Comparison of ENCODE assay signal across 8 cellular contexts in the genomic region with DNA sequence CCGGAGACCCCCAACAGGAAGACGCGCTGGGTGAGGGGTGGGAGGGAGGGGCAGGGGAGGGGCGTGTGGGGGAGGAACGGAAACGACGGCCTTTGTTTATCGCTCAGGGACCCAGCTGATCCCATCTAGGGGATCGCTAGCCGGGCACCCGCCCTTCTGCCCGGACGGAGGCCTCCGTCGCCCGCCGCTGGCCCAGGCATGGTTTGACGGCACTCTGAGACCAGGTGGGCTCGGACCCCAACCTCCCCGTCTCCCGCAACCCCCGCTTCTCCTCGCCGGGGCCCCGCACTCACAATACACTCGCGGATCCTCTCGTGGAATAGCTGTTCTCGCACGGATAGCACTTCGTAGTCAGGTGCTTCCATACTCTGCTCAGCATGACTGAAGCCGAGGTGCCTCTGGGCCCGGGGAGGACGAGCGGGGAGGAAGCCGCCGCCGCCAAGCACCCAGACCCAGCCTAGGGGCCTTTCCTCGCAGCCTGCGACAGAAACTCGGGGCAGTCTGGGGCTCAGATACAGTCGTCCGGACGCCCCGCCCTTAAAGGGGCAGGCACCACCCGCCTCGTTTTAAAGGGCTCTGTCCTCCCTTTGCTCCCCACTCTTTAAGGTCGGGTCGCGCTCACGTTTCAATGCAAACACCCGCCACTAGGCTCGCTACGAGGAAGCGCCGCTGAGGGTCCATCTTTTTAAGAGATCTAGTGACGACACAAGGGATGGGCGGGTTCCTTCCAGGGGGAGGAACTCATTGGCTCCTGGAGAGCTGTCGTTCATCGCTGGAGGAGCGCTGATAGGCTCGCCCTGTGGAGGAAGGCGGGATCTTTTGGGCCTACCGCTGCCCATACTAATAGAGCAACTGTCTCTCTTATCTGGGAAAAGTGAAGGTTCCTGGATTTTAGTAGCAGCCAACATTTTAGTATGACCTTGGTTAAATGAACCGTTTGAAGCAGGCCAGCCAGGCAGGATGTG. TPM values are rescaled to one million over a fixed set of nuclear protein-coding genes. Genes with fewer than 3 reads are reported as not detected.
DNase-seq lines count a peak whose midpoint lies in the region; ATAC-seq and TF ChIP-seq lines count a peak whose summit lies in the region.

Gene LMBR1L (minus strand): TSS at position 657 of the 965 bp plus-strand sequence. CDS start 292 bp downstream, at position 365.

- peak within 1 kb of the TSS; percentile 91 to 99 (median 98) for H3K4me3 Mint-ChIP-seq in CD4-positive, alpha-beta memory T cell
- H3K4me3 Mint-ChIP-seq in activated CD4-positive, alpha-beta memory T cell treated with anti-CD3 and anti-CD28 coated beads for 36 hours: peak within 1 kb of the TSS; percentile 95

- H3K9me3 ChIP-seq in CD4-positive, alpha-beta memory T cell (ENCODE audit: control insufficient read depth in 1 of 2, low read length in 2 of 2): no peaks in the 10 kb centered on the region
- no peaks in the 10 kb centered on the region for H3K9me3 ChIP-seq in liver (ENCODE audit: control insufficient read depth in 4 of 4, low read length in 3 of 4)

- H3K4me1 Mint-ChIP-seq in CD4-positive, alpha-beta memory T cell: peaks cover 25 to 48% (median 35%) of the 10 kb centered on the region in 4 donors
- peaks cover 24% of the 10 kb centered on the region for H3K4me1 Mint-ChIP-seq in activated CD4-positive, alpha-beta memory T cell treated with anti-CD3 and anti-CD28 coated beads for 36 hours (ENCODE audit: low read depth)

- ATAC-seq in GM19438 (IDR thresholded peaks at IDR 0.05; ENCODE audit: low read depth, unreplicated experiment) (peak; percentile 99), HG03575 (IDR thresholded peaks at IDR 0.05; ENCODE audit: extremely low read depth, insufficient number of reproducible peaks, low FRiP score, unreplicated experiment) (peak; percentile 86)

- peak within 1 kb of the TSS; percentile 94 to 99 (median 98) for H3K27ac Mint-ChIP-seq in CD4-positive, alpha-beta memory T cell
- H3K27ac Mint-ChIP-seq in activated CD4-positive, alpha-beta memory T cell treated with anti-CD3 and anti-CD28 coated beads for 36 hours: peak within 1 kb of the TSS; percentile 80

- H3K27me3 Mint-ChIP-seq in CD4-positive, alpha-beta memory T cell: no peaks in the 10 kb centered on the region
- H3K27me3 Mint-ChIP-seq in activated CD4-positive, alpha-beta memory T cell treated with anti-CD3 and anti-CD28 coated beads for 36 hours: no peaks in the 10 kb centered on the region

- H3K9ac ChIP-seq in liver (ENCODE audit: low read depth in 1 of 2, low read length in 2 of 2): peak within 1 kb of the TSS; percentile 36 to 81

- H3K36me3 ChIP-seq in CD4-positive, alpha-beta memory T cell (ENCODE audit: insufficient read depth, low read length): peaks cover 14% of the 10 kb centered on the region
- H3K36me3 ChIP-seq in liver (ENCODE audit: control insufficient read depth in 4 of 4, insufficient read depth in 3 of 4, low read depth in 1 of 4, low read length in 3 of 4): peaks cover 0 to 5% (median 1%) of the 10 kb centered on the region in 4 donors

- WGBS in liver: under 1% methylated on average over 65 of the region's 65 CpGs

- no peaks in the 10 kb centered on the region for H3K9me3 Mint-ChIP-seq in CD4-positive, alpha-beta memory T cell
- no peaks in the 10 kb centered on the region for H3K9me3 Mint-ChIP-seq in activated CD4-positive, alpha-beta memory T cell treated with anti-CD3 and anti-CD28 coated beads for 36 hours

- intact Hi-C loops in CD4-positive, alpha-beta memory T cell (cut with micrococcal nuclease): loop anchor here (1.0 kb wide), 6 partner anchors 12 to 155 kb away; partner anchors contain the start of gene TUBA1C
- intact Hi-C loops in activated CD4-positive, alpha-beta memory T cell treated with anti-CD3 and anti-CD28 coated beads for 36 hours (cut with micrococcal nuclease): loop anchor here (1.0 to 5.0 kb wide), 6 partner anchors 20 to 1203 kb away; partner anchors contain the start of gene TUBA1A

- H3K4me1 ChIP-seq in CD4-positive, alpha-beta memory T cell (ENCODE audit: insufficient read depth, low read length): peaks cover 22% of the 10 kb centered on the region
- peaks cover 5 to 22% (median 14%) of the 10 kb centered on the region in 4 donors for H3K4me1 ChIP-seq in liver (ENCODE audit: control insufficient read depth in 4 of 4, insufficient read depth in 4 of 4, low read length in 3 of 4)

- POLR2A ChIA-PET in CD4-positive, alpha-beta memory T cell (lab: Charles Lee; ENCODE audit: partially characterized antibody): interaction anchor here (0.5 to 8.3 kb wide), 23 partner anchors 10 to 258 kb away, joined by 3 to 189 read pairs (median 6); partner anchors contain the start of genes DDX23, DHH, KMT2D and RHEBL1
- POLR2A ChIA-PET in activated CD4-positive, alpha-beta memory T cell treated with anti-CD3 and anti-CD28 coated beads for 36 hours (lab: Charles Lee): interaction anchor here (0.7 to 3.5 kb wide), 8 partner anchors 9 to 78 kb away, joined by 3 to 47 read pairs (median 5); partner anchors contain the start of genes RHEBL1, TUBA1A and TUBA1B

- no peaks in the 10 kb centered on the region for H3K27me3 ChIP-seq in CD4-positive, alpha-beta memory T cell (ENCODE audit: insufficient read depth, low read length)
- H3K27me3 ChIP-seq in liver (ENCODE audit: control insufficient read depth in 4 of 4, insufficient read depth in 4 of 4, low read length in 3 of 4): no peaks in the 10 kb centered on the region

- peaks cover 9 to 29% of the 10 kb centered on the region in 2 donors for H3K36me3 Mint-ChIP-seq in CD4-positive, alpha-beta memory T cell
- H3K36me3 Mint-ChIP-seq in activated CD4-positive, alpha-beta memory T cell treated with anti-CD3 and anti-CD28 coated beads for 36 hours: peaks cover 7% of the 10 kb centered on the region

- peak within 1 kb of the TSS; percentile 88 for H3K27ac ChIP-seq in CD4-positive, alpha-beta memory T cell (ENCODE audit: low read depth, low read length)
- peak within 1 kb of the TSS; percentile 95 to 96 for H3K27ac ChIP-seq in liver (ENCODE audit: low read depth in 1 of 2, low read length in 2 of 2)

- CTCF ChIA-PET in CD4-positive, alpha-beta memory T cell (lab: Charles Lee; ENCODE audit: partially characterized antibody): interaction anchor here (0.9 to 9.2 kb wide), 12 partner anchors 8 to 79 kb away, joined by 3 to 85 read pairs (median 6); partner anchors contain the start of genes DHH, TUBA1A and TUBA1B
- CTCF ChIA-PET in activated CD4-positive, alpha-beta memory T cell treated with anti-CD3 and anti-CD28 coated beads for 36 hours (lab: Charles Lee): interaction anchor here (0.6 to 4.4 kb wide), 13 partner anchors 11 to 125 kb away, joined by 3 to 48 read pairs (median 4); partner anchors contain the start of genes RHEBL1, TUBA1A and TUBA1B

- TF ChIP-seq CTCF in liver (IDR thresholded peaks at IDR 0.05; ENCODE audit: low read depth, low read length, missing input control): peak; percentile 57

- DNase-seq in CD4-positive, alpha-beta memory T cell: peak; percentile 94 to 99 (median 97)
- peak; percentile 96 for DNase-seq in NCI-H82 treated with DMSO at 0.1 percent for 48 hours (lab: John Stamatoyannopoulos, UW; ENCODE audit: unreplicated experiment)
- DNase-seq in activated CD4-positive, alpha-beta memory T cell treated with anti-CD3 and anti-CD28 coated beads for 36 hours: peak; percentile 97
- peak; percentile 96 to 99 for DNase-seq in dermis microvascular lymphatic vessel endothelial cell (ENCODE audit: low read depth in 2 of 2)
- DNase-seq in stimulated activated CD4-positive, alpha-beta T cell treated with anti-CD3 and anti-CD28 coated beads, Interleukin-4, amount 100 ng/mL, for 24 hours: peak; percentile 96

- peak within 1 kb of the TSS; percentile 73 to 92 for H3K4me3 ChIP-seq in CD4-positive, alpha-beta memory T cell (ENCODE audit: low read length in 2 of 2)
- H3K4me3 ChIP-seq in liver (ENCODE audit: low read depth in 1 of 3, low read length in 3 of 3): peak within 1 kb of the TSS; percentile 80 to 93 (median 90)

- TF ChIP-seq RAD21 in liver (IDR thresholded peaks at IDR 0.05): peak; percentile 44 to 56

TF ChIP-seq in liver, 16 proteins besides CTCF, POLR2A, EP300 and RAD21 (continues in another document):
- TF ChIP-seq TAF1 (conservative IDR thresholded peaks at IDR 0.05): peak; percentile 4
- peak; percentile 40 for TF ChIP-seq ATF3 (IDR thresholded peaks at IDR 0.05)
- TF ChIP-seq REST (IDR thresholded peaks at IDR 0.05): peak; percentile 91
- peak; percentile 74 to 83 for TF ChIP-seq RXRA (IDR thresholded peaks at IDR 0.05)
- peak; percentile 97 for TF ChIP-seq YY1 (IDR thresholded peaks at IDR 0.05)
- peak in 1 of 2 donors; percentile 54 for TF ChIP-seq JUND (IDR thresholded peaks at IDR 0.05)

RNA-seq across cellular contexts. Expression of gene LMBR1L, which starts in this region (rescaled TPM):
- total RNA-seq in CD4-positive, alpha-beta memory T cell: 100 to 1,000 TPM; 222 to 226 TPM
- 10 to 100 TPM; 35.9 to 46.5 TPM for polyA plus RNA-seq in CD4-positive, alpha-beta memory T cell
- total RNA-seq in activated CD4-positive, alpha-beta memory T cell treated with anti-CD3 and anti-CD28 coated beads for 36 hours: 10 to 100 TPM; 55.0 to 59.1 TPM
- total RNA-seq in dermis microvascular lymphatic vessel endothelial cell (79.7 and 97.0 TPM in 2 replicates), liver (10 to 100 TPM; 13.0 to 23.7 TPM)
- 10 to 100 TPM in 1 of 2 donors, 1 to 10 TPM in 1; 9.3 to 10.5 TPM for polyA plus RNA-seq in liver

Comparison
In these comparisons a context has a peak if more than half of its experiments do, and no peak if none do; other contexts are left out.
1. Peak in every context shown above with its lines: DNase-seq, ATAC-seq, H3K4me3 ChIP-seq and H3K27ac ChIP-seq.